In the genomic region with DNA sequence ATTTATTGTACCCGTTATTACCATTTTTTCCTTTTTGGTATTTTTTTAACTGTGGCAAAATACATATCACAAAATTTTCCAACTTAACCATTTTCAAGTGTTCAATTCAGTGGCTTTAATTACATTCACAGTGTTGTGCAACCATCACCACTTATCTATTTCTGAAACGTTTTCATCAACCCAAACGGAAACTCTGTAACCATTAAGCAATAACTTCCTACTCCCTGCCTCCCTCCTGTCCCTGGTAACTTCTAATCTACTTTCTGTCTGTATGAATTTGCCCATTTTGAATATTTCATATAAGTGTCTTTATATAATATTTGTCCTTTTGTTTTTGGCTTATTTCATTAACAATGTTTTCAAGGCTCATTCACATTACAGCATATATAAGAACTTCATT, we compare ENCODE assay signal across 1 cellular context.
TF ChIP-seq lines count a peak whose summit lies in the region.

No MANE protein-coding gene starts in this region.

TF ChIP-seq in K562, 482 proteins besides CTCF, POLR2A, EP300 and RAD21 (continued from another document):
- TF ChIP-seq CREM (IDR thresholded peaks at IDR 0.05; ENCODE audit: low read depth) = peak; percentile 35; the same call in 1 of the 2 replicates
- 0 out of 2 replicates have a peak, but pooled peaks have one; percentile 15 for TF ChIP-seq SMARCE1 (IDR thresholded peaks at IDR 0.05)
- TF ChIP-seq, protein P1, sequence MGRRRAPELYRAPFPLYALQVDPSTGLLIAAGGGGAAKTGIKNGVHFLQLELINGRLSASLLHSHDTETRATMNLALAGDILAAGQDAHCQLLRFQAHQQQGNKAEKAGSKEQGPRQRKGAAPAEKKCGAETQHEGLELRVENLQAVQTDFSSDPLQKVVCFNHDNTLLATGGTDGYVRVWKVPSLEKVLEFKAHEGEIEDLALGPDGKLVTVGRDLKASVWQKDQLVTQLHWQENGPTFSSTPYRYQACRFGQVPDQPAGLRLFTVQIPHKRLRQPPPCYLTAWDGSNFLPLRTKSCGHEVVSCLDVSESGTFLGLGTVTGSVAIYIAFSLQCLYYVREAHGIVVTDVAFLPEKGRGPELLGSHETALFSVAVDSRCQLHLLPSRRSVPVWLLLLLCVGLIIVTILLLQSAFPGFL (CRISPR knock-in tag; IDR thresholded peaks at IDR 0.05) = no peak
- TF ChIP-seq, protein P2, sequence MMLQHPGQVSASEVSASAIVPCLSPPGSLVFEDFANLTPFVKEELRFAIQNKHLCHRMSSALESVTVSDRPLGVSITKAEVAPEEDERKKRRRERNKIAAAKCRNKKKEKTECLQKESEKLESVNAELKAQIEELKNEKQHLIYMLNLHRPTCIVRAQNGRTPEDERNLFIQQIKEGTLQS (IDR thresholded peaks at IDR 0.05) = peak; percentile 65
- TF ChIP-seq, protein P2 (CRISPR knock-in tag; conservative IDR thresholded peaks at IDR 0.05) = no peak
- TF ChIP-seq, protein P3, sequence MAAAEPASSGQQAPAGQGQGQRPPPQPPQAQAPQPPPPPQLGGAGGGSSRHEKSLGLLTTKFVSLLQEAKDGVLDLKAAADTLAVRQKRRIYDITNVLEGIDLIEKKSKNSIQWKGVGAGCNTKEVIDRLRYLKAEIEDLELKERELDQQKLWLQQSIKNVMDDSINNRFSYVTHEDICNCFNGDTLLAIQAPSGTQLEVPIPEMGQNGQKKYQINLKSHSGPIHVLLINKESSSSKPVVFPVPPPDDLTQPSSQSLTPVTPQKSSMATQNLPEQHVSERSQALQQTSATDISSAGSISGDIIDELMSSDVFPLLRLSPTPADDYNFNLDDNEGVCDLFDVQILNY (CRISPR knock-in tag; IDR thresholded peaks at IDR 0.05) = no peak
- TF ChIP-seq LEF1 (IDR thresholded peaks at IDR 0.05) = peak; percentile 65; the same call in 1 of the 2 replicates
- TF ChIP-seq, protein P4, sequence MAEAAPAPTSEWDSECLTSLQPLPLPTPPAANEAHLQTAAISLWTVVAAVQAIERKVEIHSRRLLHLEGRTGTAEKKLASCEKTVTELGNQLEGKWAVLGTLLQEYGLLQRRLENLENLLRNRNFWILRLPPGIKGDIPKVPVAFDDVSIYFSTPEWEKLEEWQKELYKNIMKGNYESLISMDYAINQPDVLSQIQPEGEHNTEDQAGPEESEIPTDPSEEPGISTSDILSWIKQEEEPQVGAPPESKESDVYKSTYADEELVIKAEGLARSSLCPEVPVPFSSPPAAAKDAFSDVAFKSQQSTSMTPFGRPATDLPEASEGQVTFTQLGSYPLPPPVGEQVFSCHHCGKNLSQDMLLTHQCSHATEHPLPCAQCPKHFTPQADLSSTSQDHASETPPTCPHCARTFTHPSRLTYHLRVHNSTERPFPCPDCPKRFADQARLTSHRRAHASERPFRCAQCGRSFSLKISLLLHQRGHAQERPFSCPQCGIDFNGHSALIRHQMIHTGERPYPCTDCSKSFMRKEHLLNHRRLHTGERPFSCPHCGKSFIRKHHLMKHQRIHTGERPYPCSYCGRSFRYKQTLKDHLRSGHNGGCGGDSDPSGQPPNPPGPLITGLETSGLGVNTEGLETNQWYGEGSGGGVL (CRISPR knock-in tag; IDR thresholded peaks at IDR 0.05) = no peak
- TF ChIP-seq NFIC (IDR thresholded peaks at IDR 0.05) = no peak
- no peak for TF ChIP-seq BRD4 (IDR thresholded peaks at IDR 0.05)
- TF ChIP-seq U2AF1 (optimal IDR thresholded peaks at IDR 0.05; ENCODE audit: low read depth, low read length) = no peak
- no peak for TF ChIP-seq SREBF2 (CRISPR knock-in tag; IDR thresholded peaks at IDR 0.05)
- TF ChIP-seq POLR2H (tag; IDR thresholded peaks at IDR 0.05; ENCODE audit: low read depth) = peak; percentile 52; the same call in 1 of the 2 replicates
- no peak for TF ChIP-seq PML (IDR thresholded peaks at IDR 0.05; ENCODE audit: low read length)
- peak; percentile 88 to 92 for TF ChIP-seq TRIM24 (IDR thresholded peaks at IDR 0.05)
TF ChIP-seq in K562: peak in this region for 27.
